1 cellular context compared by ENCODE assay signal in the genomic region with DNA sequence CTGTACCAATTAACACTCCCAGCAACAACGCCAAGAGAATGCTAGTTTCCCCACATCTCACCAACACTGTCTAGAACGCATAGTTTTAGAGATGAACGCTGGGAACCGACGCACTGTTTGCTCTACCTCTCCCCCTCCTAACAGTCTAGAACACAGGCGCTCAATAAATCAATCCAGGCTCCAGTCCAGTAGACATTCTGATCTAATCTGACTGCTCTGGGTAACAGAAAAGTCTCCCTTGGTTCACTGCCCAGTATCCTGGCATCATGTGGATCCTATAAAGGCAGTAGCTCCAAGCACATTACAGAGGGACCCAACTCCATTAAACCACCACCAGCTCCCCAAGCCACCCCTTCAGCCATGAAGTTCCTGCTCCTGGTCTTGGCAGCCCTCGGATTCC.
TF ChIP-seq lines count a peak whose summit lies in the region.

A gene with protein sequence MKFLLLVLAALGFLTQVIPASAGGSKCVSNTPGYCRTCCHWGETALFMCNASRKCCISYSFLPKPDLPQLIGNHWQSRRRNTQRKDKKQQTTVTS (plus strand): TSS at position 306 of the 400 bp plus-strand sequence. CDS start 55 bp downstream, at position 361.

TF ChIP-seq in liver, 16 proteins besides CTCF, POLR2A, EP300 and RAD21 (continued from another document):
- TF ChIP-seq, protein P1, sequence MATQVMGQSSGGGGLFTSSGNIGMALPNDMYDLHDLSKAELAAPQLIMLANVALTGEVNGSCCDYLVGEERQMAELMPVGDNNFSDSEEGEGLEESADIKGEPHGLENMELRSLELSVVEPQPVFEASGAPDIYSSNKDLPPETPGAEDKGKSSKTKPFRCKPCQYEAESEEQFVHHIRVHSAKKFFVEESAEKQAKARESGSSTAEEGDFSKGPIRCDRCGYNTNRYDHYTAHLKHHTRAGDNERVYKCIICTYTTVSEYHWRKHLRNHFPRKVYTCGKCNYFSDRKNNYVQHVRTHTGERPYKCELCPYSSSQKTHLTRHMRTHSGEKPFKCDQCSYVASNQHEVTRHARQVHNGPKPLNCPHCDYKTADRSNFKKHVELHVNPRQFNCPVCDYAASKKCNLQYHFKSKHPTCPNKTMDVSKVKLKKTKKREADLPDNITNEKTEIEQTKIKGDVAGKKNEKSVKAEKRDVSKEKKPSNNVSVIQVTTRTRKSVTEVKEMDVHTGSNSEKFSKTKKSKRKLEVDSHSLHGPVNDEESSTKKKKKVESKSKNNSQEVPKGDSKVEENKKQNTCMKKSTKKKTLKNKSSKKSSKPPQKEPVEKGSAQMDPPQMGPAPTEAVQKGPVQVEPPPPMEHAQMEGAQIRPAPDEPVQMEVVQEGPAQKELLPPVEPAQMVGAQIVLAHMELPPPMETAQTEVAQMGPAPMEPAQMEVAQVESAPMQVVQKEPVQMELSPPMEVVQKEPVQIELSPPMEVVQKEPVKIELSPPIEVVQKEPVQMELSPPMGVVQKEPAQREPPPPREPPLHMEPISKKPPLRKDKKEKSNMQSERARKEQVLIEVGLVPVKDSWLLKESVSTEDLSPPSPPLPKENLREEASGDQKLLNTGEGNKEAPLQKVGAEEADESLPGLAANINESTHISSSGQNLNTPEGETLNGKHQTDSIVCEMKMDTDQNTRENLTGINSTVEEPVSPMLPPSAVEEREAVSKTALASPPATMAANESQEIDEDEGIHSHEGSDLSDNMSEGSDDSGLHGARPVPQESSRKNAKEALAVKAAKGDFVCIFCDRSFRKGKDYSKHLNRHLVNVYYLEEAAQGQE (IDR thresholded peaks at IDR 0.05) = no peak
- TF ChIP-seq SP1 (IDR thresholded peaks at IDR 0.05) (peak; percentile 38), YY1 (IDR thresholded peaks at IDR 0.05) (peak; percentile 40), HNF4A (conservative IDR thresholded peaks at IDR 0.05) (peak; percentile 35 to 41)
- TF ChIP-seq, protein P2, sequence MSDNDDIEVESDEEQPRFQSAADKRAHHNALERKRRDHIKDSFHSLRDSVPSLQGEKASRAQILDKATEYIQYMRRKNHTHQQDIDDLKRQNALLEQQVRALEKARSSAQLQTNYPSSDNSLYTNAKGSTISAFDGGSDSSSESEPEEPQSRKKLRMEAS (IDR thresholded peaks at IDR 0.05) = no peak
- TF ChIP-seq, protein P3, sequence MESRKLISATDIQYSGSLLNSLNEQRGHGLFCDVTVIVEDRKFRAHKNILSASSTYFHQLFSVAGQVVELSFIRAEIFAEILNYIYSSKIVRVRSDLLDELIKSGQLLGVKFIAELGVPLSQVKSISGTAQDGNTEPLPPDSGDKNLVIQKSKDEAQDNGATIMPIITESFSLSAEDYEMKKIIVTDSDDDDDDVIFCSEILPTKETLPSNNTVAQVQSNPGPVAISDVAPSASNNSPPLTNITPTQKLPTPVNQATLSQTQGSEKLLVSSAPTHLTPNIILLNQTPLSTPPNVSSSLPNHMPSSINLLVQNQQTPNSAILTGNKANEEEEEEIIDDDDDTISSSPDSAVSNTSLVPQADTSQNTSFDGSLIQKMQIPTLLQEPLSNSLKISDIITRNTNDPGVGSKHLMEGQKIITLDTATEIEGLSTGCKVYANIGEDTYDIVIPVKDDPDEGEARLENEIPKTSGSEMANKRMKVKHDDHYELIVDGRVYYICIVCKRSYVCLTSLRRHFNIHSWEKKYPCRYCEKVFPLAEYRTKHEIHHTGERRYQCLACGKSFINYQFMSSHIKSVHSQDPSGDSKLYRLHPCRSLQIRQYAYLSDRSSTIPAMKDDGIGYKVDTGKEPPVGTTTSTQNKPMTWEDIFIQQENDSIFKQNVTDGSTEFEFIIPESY (IDR thresholded peaks at IDR 0.05) = peak; percentile 16
